Comparison of ENCODE assay signal across 23 cellular contexts in genomic region chr4:110900206-110900769, GRCh38.
DNase-seq lines count a peak whose midpoint lies in the region; ATAC-seq and TF ChIP-seq lines count a peak whose summit lies in the region.
"Had no signal": no experiment of that assay in that cellular context is flagged by ENCODE, and none has a peak within 500 bp of the region (broad histone marks: within the 10 kb centered on the region; RNA-seq: fewer than 3 reads in every experiment).

No MANE protein-coding gene starts in this region.

- H3K27ac Mint-ChIP-seq in progenitor cell of endocrine pancreas: no peak overlapping the region
- H3K27ac Mint-ChIP-seq: activated naive CD8-positive, alpha-beta T cell treated with anti-CD3 and anti-CD28 coated beads, Interleukin-2, amount 10 ng/mL, durations not matched to agents 7 days and 5 days; activated T-helper 17 cell treated with anti-CD3 and anti-CD28 coated beads, Interleukin-2, amount 50 U/mL, for 72 hours; IgD-negative memory B cell; neural progenitor cell had no signal

- DNase-seq in AG20443 (ENCODE audit: low spot score) (peak; percentile 31), LHCN-M2 (ENCODE audit: low read depth) (peak; percentile 42), dedifferentiated amniotic fluid mesenchymal stem cell (ENCODE audit: extremely low spot score) (peak; percentile 22), G401 (ENCODE audit: low spot score) (no peak), progenitor cell of endocrine pancreas (ENCODE audit: low spot score, unreplicated experiment) (no peak), transverse colon (no peak)
- DNase-seq: activated CD4-positive, alpha-beta T cell treated with anti-CD3 and anti-CD28 coated beads for 48 hours; activated naive CD8-positive, alpha-beta T cell treated with anti-CD3 and anti-CD28 coated beads, Interleukin-2, amount 10 ng/mL, durations not matched to agents 7 days and 5 days; COR-L47; dermis blood vessel endothelial cell; erythroblast; NCI-H187; NCI-H524; psoas muscle; Right ventricle myocardium superior; stimulated activated CD4-positive, alpha-beta T cell treated with anti-CD3 and anti-CD28 coated beads, Interleukin-12 subunit alpha, Interleukin-12 subunit beta, amount 100 ng/mL, for 4 hours; T-helper 1 cell had no signal

- peak overlapping the region; percentile 4 for H3K27ac ChIP-seq in neural cell (ENCODE audit: low read length)
- no peak overlapping the region for H3K27ac ChIP-seq in transverse colon
- H3K27ac ChIP-seq: neural progenitor cell, psoas muscle, suprapubic skin had no signal

- no peaks in the 10 kb centered on the region for H3K36me3 ChIP-seq in neural cell (ENCODE audit: insufficient read depth, low read length)
- no peaks in the 10 kb centered on the region for H3K36me3 ChIP-seq in transverse colon
- H3K36me3 ChIP-seq: neural progenitor cell, suprapubic skin had no signal

- in situ Hi-C loops in G401 (cut with HindIII; ENCODE audit: low sequenced_read_pairs): no loop called here
- in situ Hi-C loops in transverse colon (cut with MboI; ENCODE audit: low pct_ligation_motif_present in 1 of 4, low pct_unique_long_range_greater_than_20kb in 1 of 4, low sequenced_read_pairs in 3 of 4): no loop called here

- no peaks in the 10 kb centered on the region for H3K9me3 ChIP-seq in neural cell (ENCODE audit: low read length)
- H3K9me3 ChIP-seq in transverse colon: no peaks in the 10 kb centered on the region
- H3K9me3 ChIP-seq: psoas muscle, suprapubic skin had no signal

- H3K4me3 ChIP-seq in neural cell (ENCODE audit: low read length): peak overlapping the region; percentile 4
- no peak overlapping the region for H3K4me3 ChIP-seq in transverse colon
- H3K4me3 ChIP-seq: neural progenitor cell, psoas muscle, suprapubic skin had no signal

- H3K36me3 Mint-ChIP-seq in progenitor cell of endocrine pancreas (ENCODE audit: insufficient read depth): no peaks in the 10 kb centered on the region
- H3K36me3 Mint-ChIP-seq: activated naive CD8-positive, alpha-beta T cell treated with anti-CD3 and anti-CD28 coated beads, Interleukin-2, amount 10 ng/mL, durations not matched to agents 7 days and 5 days; IgD-negative memory B cell; neural progenitor cell had no signal

- no peak for TF ChIP-seq RAD21 in neural cell (conservative IDR thresholded peaks at IDR 0.05)

- intact Hi-C loops in transverse colon (cut with DNase I; ENCODE audit: low total_unique reads): no loop called here

- H2AFZ ChIP-seq in neural cell (ENCODE audit: low read depth, low read length): no peak overlapping the region
- H2AFZ ChIP-seq: neural progenitor cell had no signal

- no peaks in the 10 kb centered on the region for H3F3A ChIP-seq in neural cell (ENCODE audit: insufficient read depth, low read length, poor library complexity, severe bottlenecking)

- peaks cover 10% of the 10 kb centered on the region for H3K4me1 Mint-ChIP-seq in progenitor cell of endocrine pancreas (ENCODE audit: low read depth)
- H3K4me1 Mint-ChIP-seq: activated naive CD8-positive, alpha-beta T cell treated with anti-CD3 and anti-CD28 coated beads, Interleukin-2, amount 10 ng/mL, durations not matched to agents 7 days and 5 days; activated T-helper 17 cell treated with anti-CD3 and anti-CD28 coated beads, Interleukin-2, amount 50 U/mL, for 72 hours had no signal

- H3K9ac ChIP-seq in neural cell (ENCODE audit: low read length): no peak overlapping the region
- H3K9ac ChIP-seq: neural progenitor cell had no signal

- H3K4me1 ChIP-seq in transverse colon: peaks cover 0 to 37% (median 2%) of the 10 kb centered on the region in 4 donors
- H3K4me1 ChIP-seq: neural progenitor cell, psoas muscle, suprapubic skin had no signal

- TF ChIP-seq CTCF in neural cell (IDR thresholded peaks at IDR 0.05; ENCODE audit: poor library complexity, severe bottlenecking) (no peak), progenitor cell of endocrine pancreas (IDR thresholded peaks at IDR 0.05; ENCODE audit: unreplicated experiment) (no peak), transverse colon (IDR thresholded peaks at IDR 0.05) (no peak)

- no peaks in the 10 kb centered on the region for H3K27me3 Mint-ChIP-seq in progenitor cell of endocrine pancreas
- H3K27me3 Mint-ChIP-seq: activated naive CD8-positive, alpha-beta T cell treated with anti-CD3 and anti-CD28 coated beads, Interleukin-2, amount 10 ng/mL, durations not matched to agents 7 days and 5 days; activated T-helper 17 cell treated with anti-CD3 and anti-CD28 coated beads, Interleukin-2, amount 50 U/mL, for 72 hours; IgD-negative memory B cell had no signal

- no peak for TF ChIP-seq POLR2A in transverse colon (IDR thresholded peaks at IDR 0.05)

- WGBS in transverse colon (ENCODE audit: low coverage in 1 of 2), 2 donors: 14 to 37% methylated on average over 1 of the region's 1 CpG

- TF ChIP-seq EP300 in neural cell (conservative IDR thresholded peaks at IDR 0.05; ENCODE audit: poor library complexity, severe bottlenecking) (peak; percentile 72), transverse colon (IDR thresholded peaks at IDR 0.05; ENCODE audit: low read depth) (no peak)

- no peaks in the 10 kb centered on the region for H4K20me1 ChIP-seq in neural cell (ENCODE audit: insufficient read depth)

- ATAC-seq in GM18907 (IDR thresholded peaks at IDR 0.05; ENCODE audit: unreplicated experiment): no peak
- ATAC-seq: activated T-helper 17 cell treated with anti-CD3 and anti-CD28 coated beads, Interleukin-2, amount 50 U/mL, for 72 hours had no signal

- no peaks in the 10 kb centered on the region for H3K9me3 Mint-ChIP-seq in progenitor cell of endocrine pancreas (ENCODE audit: low read depth)
- H3K9me3 Mint-ChIP-seq: activated naive CD8-positive, alpha-beta T cell treated with anti-CD3 and anti-CD28 coated beads, Interleukin-2, amount 10 ng/mL, durations not matched to agents 7 days and 5 days; activated T-helper 17 cell treated with anti-CD3 and anti-CD28 coated beads, Interleukin-2, amount 50 U/mL, for 72 hours; neural progenitor cell had no signal

- H3K4me2 ChIP-seq in neural cell (ENCODE audit: low read length): peak overlapping the region; percentile 2
- H3K4me2 ChIP-seq: neural progenitor cell had no signal

- H3K4me3 Mint-ChIP-seq in progenitor cell of endocrine pancreas (ENCODE audit: low read depth): no peak overlapping the region
- H3K4me3 Mint-ChIP-seq: activated naive CD8-positive, alpha-beta T cell treated with anti-CD3 and anti-CD28 coated beads, Interleukin-2, amount 10 ng/mL, durations not matched to agents 7 days and 5 days; activated T-helper 17 cell treated with anti-CD3 and anti-CD28 coated beads, Interleukin-2, amount 50 U/mL, for 72 hours; IgD-negative memory B cell; neural progenitor cell had no signal

- H3K9me2 ChIP-seq in neural cell (ENCODE audit: insufficient read depth, low read length): no peaks in the 10 kb centered on the region

- no peaks in the 10 kb centered on the region for H3K79me2 ChIP-seq in neural cell (replicated peaks; ENCODE audit: insufficient read depth, low read length)

- no peaks in the 10 kb centered on the region for H3K27me3 ChIP-seq in neural cell (ENCODE audit: insufficient read depth, low read depth, low read length)
- H3K27me3 ChIP-seq in transverse colon: no peaks in the 10 kb centered on the region
- H3K27me3 ChIP-seq: neural progenitor cell, suprapubic skin had no signal

TF ChIP-seq in neural cell, 6 proteins besides CTCF, POLR2A, EP300 and RAD21:
- TF ChIP-seq POLR2AphosphoS5 (IDR thresholded peaks at IDR 0.05): peak; percentile 26
- TF ChIP-seq TAF1 (IDR thresholded peaks at IDR 0.05; ENCODE audit: low read depth): no peak

Comparison
In these comparisons a context has a peak if more than half of its experiments do, and no peak if none do; other contexts are left out.
1. DNase-seq: peak in AG20443 (single experiment), LHCN-M2 (single experiment) and dedifferentiated amniotic fluid mesenchymal stem cell (single experiment); none in G401 (single experiment), progenitor cell of endocrine pancreas (single experiment) and transverse colon (single experiment).